Comparison of ENCODE assay signal across 14 cellular contexts in genomic region chr20:47506335-47506734, GRCh38. TPM values are rescaled to one million over a fixed set of nuclear protein-coding genes. Genes with fewer than 3 reads are reported as not detected.
DNase-seq lines count a peak whose midpoint lies in the region; ATAC-seq, FAIRE-seq and TF ChIP-seq lines count a peak whose summit lies in the region.
"Had no signal": no experiment of that assay in that cellular context is flagged by ENCODE, and none has a peak within 500 bp of the region (broad histone marks: within the 10 kb centered on the region; RNA-seq: fewer than 3 reads in every experiment).

No MANE protein-coding gene starts in this region.

- no peak for TF ChIP-seq RAD21 in A549 (conservative IDR thresholded peaks at IDR 0.05 in 1 of 2, IDR thresholded peaks at IDR 0.05 in 1 of 2)

- H2AFZ ChIP-seq in GM23248, result no peak overlapping the region

- POLR2A ChIA-PET in A549 (lab: Yijun Ruan, JAX), result no interaction called here
- POLR2A ChIA-PET in Panc1 (lab: Charles Lee), result no interaction called here

- H3K9ac ChIP-seq in endodermal cell (ENCODE audit: extremely low read depth, low read length, poor library complexity, severe bottlenecking), result no peak overlapping the region
- no peak overlapping the region for H3K9ac ChIP-seq in GM23248
- H3K9ac ChIP-seq: BLaER1 had no signal

- H3K4me1 ChIP-seq in A549, result peaks cover 52% of the 10 kb centered on the region
- H3K4me1 ChIP-seq in Panc1 (ENCODE audit: control insufficient read depth, insufficient read depth, low read length), result peaks cover 24% of the 10 kb centered on the region
- H3K4me1 ChIP-seq in endodermal cell (ENCODE audit: control insufficient read depth, insufficient read depth, low read length), result peaks cover 4% of the 10 kb centered on the region
- 0 out of 2 replicates have a peak, but pooled peaks cover 8% of the 10 kb centered on the region for H3K4me1 ChIP-seq in GM23248 (ENCODE audit: insufficient read depth)

- no peak for FAIRE-seq in A549 (lab: Jason Lieb, UNC)
- FAIRE-seq: astrocyte, RCC 7860 had no signal

- 31% methylated on average over 2 of the region's 2 CpGs for WGBS in A549 (ENCODE audit: missing lambda C conversion rate)
- 86 to 100% methylated on average over 2 of the region's 2 CpGs for WGBS in endodermal cell (ENCODE audit: insufficient coverage in 1 of 2, insufficient read length in 1 of 2), 2 experiments
- WGBS in GM23248 (ENCODE audit: low coverage in 1 of 2, low lambda C conversion rate in 2 of 2, missing lambda C conversion rate in 2 of 2), 2 experiments, result 60 to 72% methylated on average over 2 of the region's 2 CpGs

- peaks cover 31% of the 10 kb centered on the region for H3K4me1 Mint-ChIP-seq in endodermal cell

- intact Hi-C loops in Panc1 (cut with micrococcal nuclease; ENCODE audit: unreplicated experiment) (loop anchor here (10.0 kb wide), 2 partner anchors 118 to 232 kb away; no protein-coding TSS in a partner anchor), dorsolateral prefrontal cortex (cut with DNase I) (no loop called here)

- DNase-seq in A549 (ENCODE audit: low read depth in 1 of 2, low spot score in 1 of 2) (no peak), GM06990 (ENCODE audit: extremely low read depth, insufficient read length) (no peak), Panc1 (ENCODE audit: low read depth, low spot score) (no peak), endodermal cell (peak; percentile 11), dorsolateral prefrontal cortex (no peak), GM23248 (no peak), NCI-H510A (lab: John Stamatoyannopoulos, UW) (no peak)
- DNase-seq: GOT3, T1000 had no signal

- in situ Hi-C loops in Panc1 (cut with HindIII; ENCODE audit: low pct_unique_long_range_greater_than_20kb, low sequenced_read_pairs) (no loop called here), GM23248 (cut with MboI) (no loop called here)

- peaks cover 11% of the 10 kb centered on the region for H3F3A ChIP-seq in GM23248 (ENCODE audit: insufficient read depth)

- H3K4me3 ChIP-seq in A549 (peak overlapping the region; percentile 19; the same call in 2 of the 3 replicates), GM06990 (replicated peaks; ENCODE audit: low read depth, low read length) (peak overlapping the region; percentile 28), Panc1 (ENCODE audit: low read depth in 2 of 2, low read length in 2 of 2) (no peak overlapping the region), endodermal cell (ENCODE audit: low read length) (no peak overlapping the region), dorsolateral prefrontal cortex (no peak overlapping the region), GM23248 (no peak overlapping the region)
- H3K4me3 ChIP-seq: BLaER1 had no signal

- H3K4me2 ChIP-seq in A549 (peak overlapping the region; percentile 82), GM23248 (ENCODE audit: unreplicated experiment) (no peak overlapping the region)
- H3K4me2 ChIP-seq: BLaER1 had no signal

- peaks cover 1% of the 10 kb centered on the region; the same call in 1 of the 2 replicates for H3K36me3 ChIP-seq in GM06990 (ENCODE audit: control insufficient read depth, insufficient read depth, low read length)
- H3K36me3 ChIP-seq in Panc1 (ENCODE audit: control insufficient read depth, insufficient read depth, low read length), result peaks cover under 1% of the 10 kb centered on the region; the same call in 1 of the 2 replicates
- peaks cover 4% of the 10 kb centered on the region for H3K36me3 ChIP-seq in endodermal cell (ENCODE audit: control insufficient read depth, insufficient read depth, low read length)
- H3K36me3 ChIP-seq in GM23248 (ENCODE audit: low read depth), result no peaks in the 10 kb centered on the region

- H4K20me1 ChIP-seq in GM23248 (ENCODE audit: insufficient read depth), result peaks cover 4% of the 10 kb centered on the region

- no peaks in the 10 kb centered on the region for H3K9me2 ChIP-seq in GM23248 (ENCODE audit: insufficient read depth)

- H3K27me3 Mint-ChIP-seq in endodermal cell (ENCODE audit: insufficient read depth), result no peaks in the 10 kb centered on the region
- H3K27me3 Mint-ChIP-seq: dendritic cell treated with granulocyte-macrophage colony-stimulating factor and Interleukin-4, amounts not matched to agents 40 ng/mL and 50 ng/mL, for 4 days had no signal

- no peak for TF ChIP-seq POLR2A in A549 (IDR thresholded peaks at IDR 0.05; ENCODE audit: low read length)

- no peaks in the 10 kb centered on the region for H3K9me3 ChIP-seq in A549
- no peaks in the 10 kb centered on the region for H3K9me3 ChIP-seq in Panc1 (ENCODE audit: control insufficient read depth, insufficient read depth, low read depth, low read length)
- H3K9me3 ChIP-seq in endodermal cell (ENCODE audit: control insufficient read depth, low read length), result no peaks in the 10 kb centered on the region
- no peaks in the 10 kb centered on the region for H3K9me3 ChIP-seq in GM23248 (ENCODE audit: low read depth)
- H3K9me3 ChIP-seq: BLaER1 had no signal

- H3K79me2 ChIP-seq in GM23248 (ENCODE audit: insufficient read depth), result peaks cover 95% of the 10 kb centered on the region

- H3K27me3 ChIP-seq in GM06990 (replicated peaks; ENCODE audit: control insufficient read depth, insufficient read depth, low read length), result no peaks in the 10 kb centered on the region
- no peaks in the 10 kb centered on the region for H3K27me3 ChIP-seq in Panc1 (ENCODE audit: control insufficient read depth, insufficient read depth, low read length)
- H3K27me3 ChIP-seq in endodermal cell (ENCODE audit: control insufficient read depth, insufficient read depth, low read length, poor library complexity, severe bottlenecking), result no peaks in the 10 kb centered on the region
- no peaks in the 10 kb centered on the region for H3K27me3 ChIP-seq in dorsolateral prefrontal cortex
- H3K27me3 ChIP-seq in GM23248 (replicated peaks; ENCODE audit: insufficient read depth), result no peaks in the 10 kb centered on the region
- H3K27me3 ChIP-seq: BLaER1 had no signal

- H3K9me3 Mint-ChIP-seq in endodermal cell, result no peaks in the 10 kb centered on the region
- H3K9me3 Mint-ChIP-seq: dendritic cell treated with granulocyte-macrophage colony-stimulating factor and Interleukin-4, amounts not matched to agents 40 ng/mL and 50 ng/mL, for 4 days had no signal

- TSS peak; percentile 8 for BruUV-seq in Panc1 (replicated peaks; lab: Mats Ljungman, UMichigan)

- TF ChIP-seq CTCF in A549 (IDR thresholded peaks at IDR 0.05) (no peak), GM06990 (IDR thresholded peaks at IDR 0.05; ENCODE audit: insufficient read depth, low read length, poor library complexity, severe bottlenecking) (no peak), Panc1 (IDR thresholded peaks at IDR 0.05) (no peak), endodermal cell (conservative IDR thresholded peaks at IDR 0.05) (no peak), dorsolateral prefrontal cortex (IDR thresholded peaks at IDR 0.05 in 54 of 56, conservative IDR thresholded peaks at IDR 0.05 in 2 of 56; ENCODE audit: low read depth in 1 of 56, partially characterized antibody in 56 of 56) (no peak)

- CTCF ChIA-PET in A549 (lab: Yijun Ruan, JAX), result no interaction called here
- CTCF ChIA-PET in Panc1 (lab: Charles Lee), result no interaction called here

- ATAC-seq in A549 (no peak), Panc1 (no peak), GM19452 (IDR thresholded peaks at IDR 0.05; ENCODE audit: unreplicated experiment) (no peak)

- H3K4me3 Mint-ChIP-seq in endodermal cell, result no peak overlapping the region
- H3K4me3 Mint-ChIP-seq: dendritic cell treated with granulocyte-macrophage colony-stimulating factor and Interleukin-4, amounts not matched to agents 40 ng/mL and 50 ng/mL, for 4 days had no signal

- peaks cover 3% of the 10 kb centered on the region for H3K36me3 Mint-ChIP-seq in endodermal cell (ENCODE audit: low read depth)

- TF ChIP-seq EP300 in A549 (IDR thresholded peaks at IDR 0.05), result no peak

- H3K27ac Mint-ChIP-seq in endodermal cell, result no peak overlapping the region
- H3K27ac Mint-ChIP-seq: dendritic cell treated with granulocyte-macrophage colony-stimulating factor and Interleukin-4, amounts not matched to agents 40 ng/mL and 50 ng/mL, for 4 days had no signal

- H3K27ac ChIP-seq in A549 (peak overlapping the region; percentile 31 to 68; a peak in 5 of 6 replicates), Panc1 (ENCODE audit: low read length) (peak overlapping the region; percentile 24; the same call in 1 of the 2 replicates), endodermal cell (ENCODE audit: low read depth, low read length) (peak overlapping the region; percentile 5), dorsolateral prefrontal cortex (no peak overlapping the region), GM23248 (no peak overlapping the region)
- H3K27ac ChIP-seq: BLaER1 had no signal

TF ChIP-seq in A549, 52 proteins besides CTCF, POLR2A, EP300 and RAD21:
- TF ChIP-seq, protein P1, sequence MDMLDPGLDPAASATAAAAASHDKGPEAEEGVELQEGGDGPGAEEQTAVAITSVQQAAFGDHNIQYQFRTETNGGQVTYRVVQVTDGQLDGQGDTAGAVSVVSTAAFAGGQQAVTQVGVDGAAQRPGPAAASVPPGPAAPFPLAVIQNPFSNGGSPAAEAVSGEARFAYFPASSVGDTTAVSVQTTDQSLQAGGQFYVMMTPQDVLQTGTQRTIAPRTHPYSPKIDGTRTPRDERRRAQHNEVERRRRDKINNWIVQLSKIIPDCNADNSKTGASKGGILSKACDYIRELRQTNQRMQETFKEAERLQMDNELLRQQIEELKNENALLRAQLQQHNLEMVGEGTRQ (IDR thresholded peaks at IDR 0.05), result no peak
- TF ChIP-seq EHMT2 (IDR thresholded peaks at IDR 0.05; ENCODE audit: low read depth), result no peak
- no peak for TF ChIP-seq RCOR1 (IDR thresholded peaks at IDR 0.05; ENCODE audit: low read depth, low read length)
- TF ChIP-seq TP53 (CRISPR knock-in tag; IDR thresholded peaks at IDR 0.05), result no peak
- TF ChIP-seq ZFP36 (IDR thresholded peaks at IDR 0.05; ENCODE audit: borderline replicate concordance, partially characterized antibody), result no peak
- TF ChIP-seq ZC3H11A (IDR thresholded peaks at IDR 0.05), result no peak
TF ChIP-seq in A549: peak in this region for 0.

RNA-seq across cellular contexts. Expression of gene NCOA3, which starts 4.6 kb away (rescaled TPM):
- polyA plus RNA-seq in A549 (2011; rRNA removed) (135 and 136 TPM in 2 replicates), A549 (2017; fragmentation: RNase III; extraction: RNeasy Plus Mini Kit Qiagen cat#74134 plus additional on column Dnase treatment) (35.8 to 43.4 TPM (median 42.9 TPM) in 3 replicates), GM23248 (2016; fragmentation: Nextera tagmentation; extraction: Ambion mirVana) (19.3 and 19.5 TPM in 2 replicates)
- polyA plus RNA-seq in A549 (2012; cell fraction: cytosol; rRNA removed), result 27.5 and 35.2 TPM in 2 replicates
- 28.3 and 32.1 TPM in 2 replicates for polyA plus RNA-seq in A549 (2012; cell fraction: nucleus; rRNA removed)
- polyA minus RNA-seq in A549 (2011; rRNA and poly(A)+ RNA removed), result 179 and 198 TPM in 2 replicates
- total RNA-seq in Panc1 (2021; ENCODE audit: unreplicated experiment) (47.7 TPM), endodermal cell (10 to 100 TPM; 38.6 TPM), dorsolateral prefrontal cortex (10 to 100 TPM; 15.5 to 33.7 (median 20.9) TPM)
- 16.3 TPM for polyA plus RNA-seq in Panc1 (2012; ENCODE audit: insufficient read length)
- 15.2 TPM for polyA plus RNA-seq in endodermal cell (2013, experiment 1 of 2)
- 14.4 TPM for polyA plus RNA-seq in endodermal cell (2013, experiment 2 of 2)
- total RNA-seq in GM23248 (2014; rRNA removed; shearing (Covaris generic)), result 36.4 and 36.6 TPM in 2 replicates

Comparison
In these comparisons a context has a peak if more than half of its experiments do, and no peak if none do; other contexts are left out.
1. H3K27ac ChIP-seq: peak in A549 (2 of 2), Panc1 (single experiment) and endodermal cell (single experiment); none in dorsolateral prefrontal cortex (0 of 59) and GM23248 (single experiment).
2. H3K4me3 ChIP-seq: peak in A549 (single experiment) and GM06990 (single experiment); none in Panc1 (0 of 2), endodermal cell (single experiment), dorsolateral prefrontal cortex (0 of 59) and GM23248 (single experiment).